ENCODE assay signal across 1 cellular context in the genomic region with DNA sequence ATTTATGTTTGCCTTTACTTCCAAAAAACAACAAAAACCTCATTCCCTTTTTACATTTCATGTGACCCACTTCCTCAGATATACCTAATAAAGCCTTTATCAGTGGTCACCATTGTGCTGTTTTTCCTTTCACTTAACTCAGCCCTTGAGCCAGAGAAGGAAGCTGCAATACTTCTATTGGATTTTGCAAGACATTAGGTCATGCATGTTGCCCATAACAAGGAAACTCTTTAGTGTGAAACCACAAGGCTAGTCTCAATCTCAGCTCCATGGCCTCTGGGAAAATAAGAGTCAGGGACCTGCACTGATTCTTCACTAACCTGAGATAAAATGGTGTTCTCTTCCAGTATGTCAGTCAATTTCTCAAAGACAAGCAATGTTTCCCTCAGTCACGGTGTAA.
TF ChIP-seq lines count a peak whose summit lies in the region.

No MANE protein-coding gene starts in this region.

TF ChIP-seq in Ishikawa, 13 proteins besides CTCF, POLR2A, EP300 and RAD21:
- TF ChIP-seq, protein P1, sequence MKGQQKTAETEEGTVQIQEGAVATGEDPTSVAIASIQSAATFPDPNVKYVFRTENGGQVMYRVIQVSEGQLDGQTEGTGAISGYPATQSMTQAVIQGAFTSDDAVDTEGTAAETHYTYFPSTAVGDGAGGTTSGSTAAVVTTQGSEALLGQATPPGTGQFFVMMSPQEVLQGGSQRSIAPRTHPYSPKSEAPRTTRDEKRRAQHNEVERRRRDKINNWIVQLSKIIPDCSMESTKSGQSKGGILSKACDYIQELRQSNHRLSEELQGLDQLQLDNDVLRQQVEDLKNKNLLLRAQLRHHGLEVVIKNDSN (IDR thresholded peaks at IDR 0.05), result no peak
- TF ChIP-seq ZBTB7A (IDR thresholded peaks at IDR 0.05; ENCODE audit: low read depth), result no peak
- no peak for TF ChIP-seq TAF1 (IDR thresholded peaks at IDR 0.05; ENCODE audit: low read depth)
- TF ChIP-seq, protein P2, sequence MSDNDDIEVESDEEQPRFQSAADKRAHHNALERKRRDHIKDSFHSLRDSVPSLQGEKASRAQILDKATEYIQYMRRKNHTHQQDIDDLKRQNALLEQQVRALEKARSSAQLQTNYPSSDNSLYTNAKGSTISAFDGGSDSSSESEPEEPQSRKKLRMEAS (IDR thresholded peaks at IDR 0.05), result no peak
- no peak for TF ChIP-seq EGR1 (IDR thresholded peaks at IDR 0.05)
- TF ChIP-seq CEBPB (IDR thresholded peaks at IDR 0.05), result peak; percentile 35; the same call in 1 of the 2 replicates
- no peak for TF ChIP-seq TCF12 (IDR thresholded peaks at IDR 0.05; ENCODE audit: low read depth)
